In genomic region chr17:33973491-33973890, GRCh38 we compare ENCODE assay signal across 16 cellular contexts.
DNase-seq lines count a peak whose midpoint lies in the region; TF ChIP-seq lines count a peak whose summit lies in the region.
"Had no signal": no experiment of that assay in that cellular context is flagged by ENCODE, and none has a peak within 500 bp of the region (broad histone marks: within the 10 kb centered on the region; RNA-seq: fewer than 3 reads in every experiment).

No MANE protein-coding gene starts in this region.

- H3K4me1 ChIP-seq in H9 (ENCODE audit: insufficient read depth, low read length), result peaks cover 3% of the 10 kb centered on the region; the same call in 1 of the 2 replicates
- peaks cover 21% of the 10 kb centered on the region for H3K4me1 ChIP-seq in endodermal cell (ENCODE audit: control insufficient read depth, insufficient read depth, low read length)
- peaks cover 0 to 14% of the 10 kb centered on the region in 2 donors for H3K4me1 ChIP-seq in neuronal stem cell (ENCODE audit: control insufficient read depth in 2 of 2, insufficient read depth in 1 of 2, low read depth in 1 of 2, low read length in 2 of 2)
- H3K4me1 ChIP-seq: HAP-1 had no signal

- no peak overlapping the region for H2BK120ac ChIP-seq in H9 (ENCODE audit: low read depth, low read length, poor library complexity, severe bottlenecking)
- H2BK120ac ChIP-seq in neuronal stem cell (ENCODE audit: low read depth, low read length), result no peak overlapping the region

- H2BK5ac ChIP-seq in H9 (ENCODE audit: insufficient read length, low read length) (no peak overlapping the region), neuronal stem cell (ENCODE audit: low read length) (no peak overlapping the region)

- H2BK15ac ChIP-seq in H9 (ENCODE audit: low read depth, low read length) (no peak overlapping the region), neuronal stem cell (ENCODE audit: low read length) (no peak overlapping the region)

- no peak for TF ChIP-seq CTCF in H9 (conservative IDR thresholded peaks at IDR 0.05)
- no peak for TF ChIP-seq CTCF in endodermal cell (conservative IDR thresholded peaks at IDR 0.05)

- H3K23ac ChIP-seq in H9 (ENCODE audit: insufficient read length, low read depth, low read length), result no peak overlapping the region
- no peak overlapping the region for H3K23ac ChIP-seq in neuronal stem cell (ENCODE audit: low read depth, low read length, poor library complexity)

- H3K36me3 ChIP-seq in endodermal cell (ENCODE audit: control insufficient read depth, insufficient read depth, low read length) (no peaks in the 10 kb centered on the region), neuronal stem cell (replicated peaks in 1 of 2; ENCODE audit: control insufficient read depth in 2 of 2, insufficient read depth in 2 of 2, low read length in 2 of 2) (no peaks in the 10 kb centered on the region)
- H3K36me3 ChIP-seq: HAP-1 had no signal

- no peak overlapping the region for H3K4ac ChIP-seq in H9 (ENCODE audit: low read depth, low read length)
- no peak overlapping the region for H3K4ac ChIP-seq in neuronal stem cell (ENCODE audit: low read length)

- H4K8ac ChIP-seq in H9 (replicated peaks; ENCODE audit: insufficient read length, low read depth, low read length) (no peak overlapping the region), neuronal stem cell (ENCODE audit: low read depth, low read length) (no peak overlapping the region)

- no peaks in the 10 kb centered on the region for H3K9me3 ChIP-seq in H9 (ENCODE audit: control insufficient read depth, low read depth, low read length)
- no peaks in the 10 kb centered on the region for H3K9me3 ChIP-seq in endodermal cell (ENCODE audit: control insufficient read depth, low read length)
- H3K9me3 ChIP-seq in neuronal stem cell (replicated peaks in 1 of 2; ENCODE audit: control insufficient read depth in 2 of 2, insufficient read depth in 1 of 2, low read depth in 1 of 2, low read length in 2 of 2), result no peaks in the 10 kb centered on the region
- H3K9me3 ChIP-seq: HAP-1 had no signal

- peaks cover 17 to 24% of the 10 kb centered on the region in 2 experiments for H3K4me1 Mint-ChIP-seq in H9
- peaks cover 58% of the 10 kb centered on the region for H3K4me1 Mint-ChIP-seq in endodermal cell

- no peak overlapping the region for H3K27ac Mint-ChIP-seq in H9
- no peak overlapping the region for H3K27ac Mint-ChIP-seq in endodermal cell
- H3K27ac Mint-ChIP-seq: B cell; CD4-positive, alpha-beta T cell had no signal

- H3K27me3 ChIP-seq in H9 (ENCODE audit: insufficient read depth, low read length) (no peaks in the 10 kb centered on the region), endodermal cell (ENCODE audit: control insufficient read depth, insufficient read depth, low read length, poor library complexity, severe bottlenecking) (no peaks in the 10 kb centered on the region), neuronal stem cell (ENCODE audit: control insufficient read depth in 3 of 3, insufficient read depth in 3 of 3, low read depth in 1 of 3, low read length in 3 of 3) (no peaks in the 10 kb centered on the region)

- no CpG with 5 or more reads among the region's 5 CpGs for WGBS in H9 (ENCODE audit: extremely low coverage, insufficient read length, low lambda C conversion rate)
- 73 to 100% methylated on average over 2 to 5 of the region's 5 CpGs for WGBS in endodermal cell (ENCODE audit: insufficient coverage in 1 of 2, insufficient read length in 1 of 2), 2 experiments
- WGBS in neuronal stem cell (ENCODE audit: extremely low coverage in 2 of 2, insufficient read length in 2 of 2, insufficient replicate concordance in 1 of 2), 2 donors, result no CpG with 5 or more reads among the region's 5 CpGs

- H3K79me1 ChIP-seq in H9 (ENCODE audit: insufficient read depth, low read depth, low read length, poor library complexity, severe bottlenecking) (no peaks in the 10 kb centered on the region), neuronal stem cell (ENCODE audit: low read depth, low read length) (no peaks in the 10 kb centered on the region)

- H3K4me3 ChIP-seq in endodermal cell (ENCODE audit: low read length) (no peak overlapping the region), neuronal stem cell (ENCODE audit: low read length in 2 of 2) (no peak overlapping the region)
- H3K4me3 ChIP-seq: HAP-1 had no signal

- H2AK5ac ChIP-seq in H9 (ENCODE audit: insufficient read length, low read length) (no peak overlapping the region), neuronal stem cell (ENCODE audit: low read depth, low read length) (no peak overlapping the region)

- H4K5ac ChIP-seq in H9 (ENCODE audit: insufficient read length, low read depth, low read length), result no peak overlapping the region

- H3K9me3 Mint-ChIP-seq in H9 (no peaks in the 10 kb centered on the region), endodermal cell (no peaks in the 10 kb centered on the region)
- H3K9me3 Mint-ChIP-seq: CD4-positive, alpha-beta T cell had no signal

- H3T11ph ChIP-seq in H9 (ENCODE audit: low read length), result no peak overlapping the region

- H3K9ac ChIP-seq in H9 (ENCODE audit: extremely low read depth, insufficient read length, low read length) (no peak overlapping the region), endodermal cell (ENCODE audit: extremely low read depth, low read length, poor library complexity, severe bottlenecking) (no peak overlapping the region), neuronal stem cell (ENCODE audit: low read depth, low read length, poor library complexity) (peak overlapping the region; percentile 18)

- H3K56ac ChIP-seq in H9 (ENCODE audit: insufficient read length, low read depth, low read length), result no peak overlapping the region

- H3K4me2 ChIP-seq in H9 (ENCODE audit: insufficient read depth, insufficient read length, low read length) (no peak overlapping the region), neuronal stem cell (ENCODE audit: insufficient read depth, low read length, poor library complexity, severe bottlenecking) (no peak overlapping the region)

- H3K27me3 Mint-ChIP-seq in H9 (ENCODE audit: low read depth) (peaks cover 2% of the 10 kb centered on the region; the same call in 1 of the 2 replicates), endodermal cell (ENCODE audit: insufficient read depth) (peaks cover 29% of the 10 kb centered on the region)
- H3K27me3 Mint-ChIP-seq: CD4-positive, alpha-beta T cell had no signal

- H3K79me2 ChIP-seq in H9 (ENCODE audit: insufficient read depth, low read length), result no peaks in the 10 kb centered on the region

- no peak overlapping the region for H3K18ac ChIP-seq in H9 (ENCODE audit: insufficient read length, low read depth, low read length)
- H3K18ac ChIP-seq in neuronal stem cell (ENCODE audit: low read length), result no peak overlapping the region

- H3K4me3 Mint-ChIP-seq in H9 (no peak overlapping the region), endodermal cell (no peak overlapping the region)
- H3K4me3 Mint-ChIP-seq: B cell; CD4-positive, alpha-beta T cell had no signal

- H3K27ac ChIP-seq in H9 (ENCODE audit: insufficient read length, low read depth, low read length), result no peak overlapping the region
- H3K27ac ChIP-seq in endodermal cell (ENCODE audit: low read depth, low read length), result no peak overlapping the region
- H3K27ac ChIP-seq in neuronal stem cell (replicated peaks; ENCODE audit: low read length), result no peak overlapping the region

- H4K91ac ChIP-seq in H9 (ENCODE audit: insufficient read length, low read depth, low read length) (no peak overlapping the region), neuronal stem cell (ENCODE audit: low read depth, low read length, poor library complexity) (no peak overlapping the region)

- H3K14ac ChIP-seq in H9 (ENCODE audit: insufficient read depth, low read length) (no peak overlapping the region), neuronal stem cell (ENCODE audit: low read length) (no peak overlapping the region)

- H2BK12ac ChIP-seq in H9 (ENCODE audit: insufficient read length, low read depth, low read length) (no peak overlapping the region), neuronal stem cell (ENCODE audit: low read length) (no peak overlapping the region)

- peak; percentile 28 for DNase-seq in H9
- DNase-seq in NCI-H82 treated with DMSO at 0.1 percent for 48 hours (lab: John Stamatoyannopoulos, UW; ENCODE audit: unreplicated experiment), result peak; percentile 88
- DNase-seq in endodermal cell, result peak; percentile 63
- DNase-seq in neuronal stem cell (ENCODE audit: low spot score), result no peak
- no peak for DNase-seq in activated CD4-positive, CD25-positive, alpha-beta regulatory T cell treated with anti-CD3 and anti-CD28 coated beads, Interleukin-2, amount 50 U/mL, for 72 hours
- no peak for DNase-seq in anterior cingulate cortex (lab: John Stamatoyannopoulos, UW)
- DNase-seq in NK-92 (lab: John Stamatoyannopoulos, UW; ENCODE audit: unreplicated experiment), result no peak
- DNase-seq: C1 segment of cervical spinal cord; Calu3; CD4-positive, alpha-beta T cell; DMS 273 treated with DMSO at 0.1 percent for 48 hours; DMS79 treated with DMSO at 0.1 percent for 48 hours; EL; GOT3 had no signal

- H2BK20ac ChIP-seq in H9 (ENCODE audit: low read depth, low read length, poor library complexity, severe bottlenecking), result no peak overlapping the region

- no peaks in the 10 kb centered on the region for H3K23me2 ChIP-seq in H9 (ENCODE audit: insufficient read length, low read depth, low read length, poor library complexity, severe bottlenecking)

- H2AFZ ChIP-seq in H9 (ENCODE audit: low read length), result no peak overlapping the region
- no peak overlapping the region for H2AFZ ChIP-seq in neuronal stem cell (ENCODE audit: low read length)

- H4K20me1 ChIP-seq in H9 (ENCODE audit: control insufficient read depth, insufficient read depth, insufficient read length), result no peaks in the 10 kb centered on the region

- no peaks in the 10 kb centered on the region; a peak in 1 of 7 replicates for H3K36me3 Mint-ChIP-seq in H9 (ENCODE audit: insufficient read depth in 1 of 3, low read depth in 3 of 3)
- no peaks in the 10 kb centered on the region for H3K36me3 Mint-ChIP-seq in endodermal cell (ENCODE audit: low read depth)

Comparison
In these comparisons a context has a peak if more than half of its experiments do, and no peak if none do; other contexts are left out.
1. DNase-seq: peak in H9 (single experiment), NCI-H82 treated with DMSO at 0.1 percent for 48 hours (single experiment) and endodermal cell (single experiment); none in neuronal stem cell (single experiment), activated CD4-positive, CD25-positive, alpha-beta regulatory T cell treated with anti-CD3 and anti-CD28 coated beads, Interleukin-2, amount 50 U/mL, for 72 hours (single experiment), anterior cingulate cortex (0 of 58) and NK-92 (single experiment).